In the genomic region with DNA sequence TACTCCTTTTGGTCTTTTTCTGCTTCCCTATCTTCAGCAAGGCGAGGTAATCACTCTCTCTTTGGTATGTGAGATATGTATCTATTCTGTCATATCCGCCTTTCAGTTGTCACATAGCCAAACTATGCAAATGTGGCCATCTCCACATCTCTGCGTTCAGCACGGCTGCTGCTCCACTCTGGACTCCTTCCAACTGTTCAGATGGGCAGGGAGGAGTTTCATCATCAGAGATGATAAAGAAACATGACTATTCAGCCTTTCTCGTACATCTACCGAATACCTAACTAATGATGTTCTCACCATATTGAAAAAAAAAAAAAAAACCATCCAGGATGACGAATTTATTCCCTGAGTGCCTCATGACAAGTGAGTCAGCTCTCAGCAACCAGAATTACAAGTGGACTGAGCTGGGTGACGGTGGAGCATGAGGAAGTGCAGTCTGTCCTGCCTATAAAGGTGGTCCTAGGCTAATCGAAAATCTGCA, we compare ENCODE assay signal across 1 cellular context.
TF ChIP-seq lines count a peak whose summit lies in the region.

No MANE protein-coding gene starts in this region.

TF ChIP-seq in WTC11, 78 proteins besides CTCF, POLR2A, EP300 and RAD21 (continued from another document):
- TF ChIP-seq, protein P1, sequence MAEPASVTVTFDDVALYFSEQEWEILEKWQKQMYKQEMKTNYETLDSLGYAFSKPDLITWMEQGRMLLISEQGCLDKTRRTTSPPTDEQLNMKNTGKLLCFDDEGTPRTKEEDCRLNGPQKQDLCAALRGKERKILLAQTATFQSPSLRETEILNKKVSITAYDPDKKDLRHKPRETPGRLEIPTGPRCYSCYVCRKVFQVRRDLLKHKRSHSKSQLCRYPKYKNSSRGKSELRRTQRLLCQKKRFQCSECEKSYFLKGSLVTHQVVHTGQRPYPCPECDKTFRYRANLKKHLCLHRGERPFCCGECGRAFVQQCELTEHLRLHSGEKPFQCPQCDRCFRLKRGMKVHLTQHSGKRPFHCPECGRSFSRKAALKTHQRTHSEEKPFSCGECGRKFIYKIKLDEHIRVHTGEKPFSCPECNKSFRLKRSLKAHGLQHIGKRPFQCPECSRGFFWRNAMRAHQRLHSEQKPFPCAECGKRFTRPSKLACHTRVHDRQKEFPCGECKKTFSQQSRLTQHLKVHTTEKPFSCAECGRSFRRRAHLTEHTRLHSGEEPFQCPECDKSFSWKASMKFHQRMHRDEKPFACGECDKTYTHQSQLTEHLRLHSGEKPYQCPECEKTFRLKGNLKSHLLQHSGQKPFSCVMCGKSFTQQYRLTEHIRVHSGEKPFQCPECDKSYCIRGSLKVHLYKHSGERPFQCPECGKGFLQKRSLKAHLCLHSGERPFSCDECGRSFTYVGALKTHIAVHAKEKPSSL (CRISPR knock-in tag; conservative IDR thresholded peaks at IDR 0.05) = no peak
- TF ChIP-seq, protein P2, sequence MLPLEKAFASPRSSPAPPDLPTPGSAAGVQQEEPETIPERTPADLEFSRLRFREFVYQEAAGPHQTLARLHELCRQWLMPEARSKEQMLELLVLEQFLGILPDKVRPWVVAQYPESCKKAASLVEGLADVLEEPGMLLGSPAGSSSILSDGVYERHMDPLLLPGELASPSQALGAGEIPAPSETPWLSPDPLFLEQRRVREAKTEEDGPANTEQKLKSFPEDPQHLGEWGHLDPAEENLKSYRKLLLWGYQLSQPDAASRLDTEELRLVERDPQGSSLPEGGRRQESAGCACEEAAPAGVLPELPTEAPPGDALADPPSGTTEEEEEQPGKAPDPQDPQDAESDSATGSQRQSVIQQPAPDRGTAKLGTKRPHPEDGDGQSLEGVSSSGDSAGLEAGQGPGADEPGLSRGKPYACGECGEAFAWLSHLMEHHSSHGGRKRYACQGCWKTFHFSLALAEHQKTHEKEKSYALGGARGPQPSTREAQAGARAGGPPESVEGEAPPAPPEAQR (CRISPR knock-in tag; IDR thresholded peaks at IDR 0.05) = no peak
- TF ChIP-seq, protein P3, sequence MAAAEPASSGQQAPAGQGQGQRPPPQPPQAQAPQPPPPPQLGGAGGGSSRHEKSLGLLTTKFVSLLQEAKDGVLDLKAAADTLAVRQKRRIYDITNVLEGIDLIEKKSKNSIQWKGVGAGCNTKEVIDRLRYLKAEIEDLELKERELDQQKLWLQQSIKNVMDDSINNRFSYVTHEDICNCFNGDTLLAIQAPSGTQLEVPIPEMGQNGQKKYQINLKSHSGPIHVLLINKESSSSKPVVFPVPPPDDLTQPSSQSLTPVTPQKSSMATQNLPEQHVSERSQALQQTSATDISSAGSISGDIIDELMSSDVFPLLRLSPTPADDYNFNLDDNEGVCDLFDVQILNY (CRISPR knock-in tag; IDR thresholded peaks at IDR 0.05) = no peak
- no peak for TF ChIP-seq ZNF423 (CRISPR knock-in tag; IDR thresholded peaks at IDR 0.05)
- TF ChIP-seq, protein P4, sequence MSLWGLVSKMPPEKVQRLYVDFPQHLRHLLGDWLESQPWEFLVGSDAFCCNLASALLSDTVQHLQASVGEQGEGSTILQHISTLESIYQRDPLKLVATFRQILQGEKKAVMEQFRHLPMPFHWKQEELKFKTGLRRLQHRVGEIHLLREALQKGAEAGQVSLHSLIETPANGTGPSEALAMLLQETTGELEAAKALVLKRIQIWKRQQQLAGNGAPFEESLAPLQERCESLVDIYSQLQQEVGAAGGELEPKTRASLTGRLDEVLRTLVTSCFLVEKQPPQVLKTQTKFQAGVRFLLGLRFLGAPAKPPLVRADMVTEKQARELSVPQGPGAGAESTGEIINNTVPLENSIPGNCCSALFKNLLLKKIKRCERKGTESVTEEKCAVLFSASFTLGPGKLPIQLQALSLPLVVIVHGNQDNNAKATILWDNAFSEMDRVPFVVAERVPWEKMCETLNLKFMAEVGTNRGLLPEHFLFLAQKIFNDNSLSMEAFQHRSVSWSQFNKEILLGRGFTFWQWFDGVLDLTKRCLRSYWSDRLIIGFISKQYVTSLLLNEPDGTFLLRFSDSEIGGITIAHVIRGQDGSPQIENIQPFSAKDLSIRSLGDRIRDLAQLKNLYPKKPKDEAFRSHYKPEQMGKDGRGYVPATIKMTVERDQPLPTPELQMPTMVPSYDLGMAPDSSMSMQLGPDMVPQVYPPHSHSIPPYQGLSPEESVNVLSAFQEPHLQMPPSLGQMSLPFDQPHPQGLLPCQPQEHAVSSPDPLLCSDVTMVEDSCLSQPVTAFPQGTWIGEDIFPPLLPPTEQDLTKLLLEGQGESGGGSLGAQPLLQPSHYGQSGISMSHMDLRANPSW (CRISPR knock-in tag; conservative IDR thresholded peaks at IDR 0.05; ENCODE audit: low read depth) = no peak
- TF ChIP-seq, protein P5, sequence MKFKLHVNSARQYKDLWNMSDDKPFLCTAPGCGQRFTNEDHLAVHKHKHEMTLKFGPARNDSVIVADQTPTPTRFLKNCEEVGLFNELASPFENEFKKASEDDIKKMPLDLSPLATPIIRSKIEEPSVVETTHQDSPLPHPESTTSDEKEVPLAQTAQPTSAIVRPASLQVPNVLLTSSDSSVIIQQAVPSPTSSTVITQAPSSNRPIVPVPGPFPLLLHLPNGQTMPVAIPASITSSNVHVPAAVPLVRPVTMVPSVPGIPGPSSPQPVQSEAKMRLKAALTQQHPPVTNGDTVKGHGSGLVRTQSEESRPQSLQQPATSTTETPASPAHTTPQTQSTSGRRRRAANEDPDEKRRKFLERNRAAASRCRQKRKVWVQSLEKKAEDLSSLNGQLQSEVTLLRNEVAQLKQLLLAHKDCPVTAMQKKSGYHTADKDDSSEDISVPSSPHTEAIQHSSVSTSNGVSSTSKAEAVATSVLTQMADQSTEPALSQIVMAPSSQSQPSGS (CRISPR knock-in tag; IDR thresholded peaks at IDR 0.05; ENCODE audit: borderline replicate concordance, low read depth) = no peak
- TF ChIP-seq CREB1 (CRISPR knock-in tag; IDR thresholded peaks at IDR 0.05) = no peak
- TF ChIP-seq MYBL2 (CRISPR knock-in tag; IDR thresholded peaks at IDR 0.05) = no peak
